Comparison of ENCODE assay signal across 18 cellular contexts in the genomic region with DNA sequence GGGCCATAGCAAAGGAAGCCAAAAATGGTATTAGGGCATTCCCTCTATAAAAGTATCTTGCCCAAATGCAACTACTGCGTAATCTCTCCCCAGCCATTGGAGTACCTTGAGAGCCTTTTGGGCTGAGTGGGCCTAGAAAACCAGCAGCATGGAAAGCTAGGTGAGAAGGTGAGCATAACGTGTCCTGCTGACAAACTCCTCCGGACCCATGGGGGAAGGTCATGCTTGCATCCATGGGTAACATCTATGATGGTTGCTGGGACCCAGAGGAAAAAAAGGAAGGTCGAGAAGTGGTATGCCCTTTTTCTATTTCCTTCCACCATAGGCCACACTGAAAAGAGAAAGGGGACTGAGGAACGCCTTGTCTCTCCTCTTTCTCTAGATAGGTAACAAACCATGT. TPM values are rescaled to one million over a fixed set of nuclear protein-coding genes. Genes with fewer than 3 reads are reported as not detected.
A peak's percentile ranks its signal among the peaks of the same experiment; 100 is the strongest.
DNase-seq lines count a peak whose midpoint lies in the region; ATAC-seq, FAIRE-seq and TF ChIP-seq lines count a peak whose summit lies in the region.
"Had no signal": no experiment of that assay in that cellular context is flagged by ENCODE, and none has a peak within 500 bp of the region (broad histone marks: within the 10 kb centered on the region; RNA-seq: fewer than 3 reads in every experiment).

No MANE protein-coding gene starts in this region.

- peak; percentile 7 for DNase-seq in COLO668 (lab: John Stamatoyannopoulos, UW; ENCODE audit: unreplicated experiment)
- DNase-seq in GM23338 (ENCODE audit: low spot score), result peak; percentile 62
- peak; percentile 12 for DNase-seq in adipocyte (ENCODE audit: low read depth)
- DNase-seq in foreskin fibroblast, result peak; percentile 1 to 12
- no peak for DNase-seq in left lung
- DNase-seq in pancreas, result no peak
- DNase-seq in GM03348 (ENCODE audit: low spot score), result no peak
- DNase-seq: activated naive CD8-positive, alpha-beta T cell treated with anti-CD3 and anti-CD28 coated beads for 36 hours; CD8-positive, alpha-beta memory T cell; dorsolateral prefrontal cortex; heart left ventricle; lower lobe of right lung; NCI-H2081 treated with DMSO at 0.1 percent for 48 hours; nucleus accumbens; stimulated activated CD4-positive, alpha-beta T cell treated with anti-CD3 and anti-CD28 coated beads, Interleukin-12 subunit alpha, Interleukin-12 subunit beta, amount 100 ng/mL, for 4 hours had no signal

- no peak overlapping the region for H3K4me2 ChIP-seq in GM23338

- H3K79me2 ChIP-seq in GM23338 (replicated peaks; ENCODE audit: insufficient read depth), result no peaks in the 10 kb centered on the region

- 46 to 48% methylated on average over 5 of the region's 5 CpGs for WGBS in pancreas, 2 donors

- intact Hi-C loops in left lung (cut with DNase I), result no loop called here
- intact Hi-C loops in pancreas (cut with DNase I), result no loop called here

- TF ChIP-seq CTCF in GM23338 (conservative IDR thresholded peaks at IDR 0.05; ENCODE audit: low read depth in 2 of 2), result no peak
- no peak for TF ChIP-seq CTCF in foreskin fibroblast (IDR thresholded peaks at IDR 0.05; ENCODE audit: low read depth, low read length)
- no peak for TF ChIP-seq CTCF in left lung (IDR thresholded peaks at IDR 0.05)
- TF ChIP-seq CTCF in pancreas (IDR thresholded peaks at IDR 0.05), result no peak

- H3K4me1 Mint-ChIP-seq in GM23338, result no peaks in the 10 kb centered on the region
- H3K4me1 Mint-ChIP-seq: activated naive CD8-positive, alpha-beta T cell treated with anti-CD3 and anti-CD28 coated beads for 36 hours; CD8-positive, alpha-beta memory T cell had no signal

- no peaks in the 10 kb centered on the region for H3K36me3 ChIP-seq in GM23338 (ENCODE audit: insufficient read depth)
- no peaks in the 10 kb centered on the region for H3K36me3 ChIP-seq in adipocyte (ENCODE audit: control insufficient read depth, insufficient read depth, low read length, severe bottlenecking)
- no peaks in the 10 kb centered on the region for H3K36me3 ChIP-seq in left lung
- no peaks in the 10 kb centered on the region for H3K36me3 ChIP-seq in pancreas
- H3K36me3 ChIP-seq: heart left ventricle, lower lobe of right lung had no signal

- no peak for FAIRE-seq in pancreas (lab: Jason Lieb, UNC)

- H3K27me3 Mint-ChIP-seq in GM23338 (ENCODE audit: insufficient read depth, low read depth, poor library complexity), result peaks cover 5% of the 10 kb centered on the region
- H3K27me3 Mint-ChIP-seq: activated naive CD8-positive, alpha-beta T cell treated with anti-CD3 and anti-CD28 coated beads for 36 hours; CD8-positive, alpha-beta memory T cell; type B pancreatic cell had no signal

- H3K4me3 ChIP-seq in GM23338, result no peak overlapping the region
- peak overlapping the region; percentile 1 for H3K4me3 ChIP-seq in adipocyte (ENCODE audit: low read length)
- no peak overlapping the region for H3K4me3 ChIP-seq in foreskin fibroblast (ENCODE audit: low read depth in 1 of 2, low read length in 2 of 2)
- H3K4me3 ChIP-seq in left lung, result no peak overlapping the region
- no peak overlapping the region for H3K4me3 ChIP-seq in pancreas
- H3K4me3 ChIP-seq: dorsolateral prefrontal cortex, heart left ventricle, lower lobe of right lung had no signal

- H3K9ac ChIP-seq in adipocyte (ENCODE audit: low read length), result no peak overlapping the region

- ATAC-seq in GM23338 (no peak), left lung (no peak), GM18907 (IDR thresholded peaks at IDR 0.05; ENCODE audit: unreplicated experiment) (no peak), pancreas (no peak)
- ATAC-seq: heart left ventricle, lower lobe of right lung had no signal

- H3K9me3 Mint-ChIP-seq in GM23338, result peaks cover 85% of the 10 kb centered on the region

- H3K27ac ChIP-seq in GM23338 (ENCODE audit: low read depth) (no peak overlapping the region), left lung (no peak overlapping the region), pancreas (no peak overlapping the region)
- H3K27ac ChIP-seq: dorsolateral prefrontal cortex, heart left ventricle, lower lobe of right lung had no signal

- H3K4me3 Mint-ChIP-seq in GM23338, result no peak overlapping the region
- H3K4me3 Mint-ChIP-seq: activated naive CD8-positive, alpha-beta T cell treated with anti-CD3 and anti-CD28 coated beads for 36 hours; CD8-positive, alpha-beta memory T cell; T-helper 2 cell treated with Interferon-gamma antibody and Interleukin-4, amounts not matched to agents 5 μg/mL and 100 μg/mL, for 36 hours; type B pancreatic cell had no signal

- H3K36me3 Mint-ChIP-seq in GM23338 (ENCODE audit: low read depth), result peaks cover 23% of the 10 kb centered on the region
- H3K36me3 Mint-ChIP-seq: activated naive CD8-positive, alpha-beta T cell treated with anti-CD3 and anti-CD28 coated beads for 36 hours; type B pancreatic cell had no signal

- H3K9me3 ChIP-seq in adipocyte (ENCODE audit: control insufficient read depth, low read length) (peaks cover 54% of the 10 kb centered on the region), left lung (peaks cover 0 to 94% of the 10 kb centered on the region in 2 donors), pancreas (peaks cover 0 to 5% (median 0%) of the 10 kb centered on the region in 4 donors)

- H3K27me3 ChIP-seq in GM23338 (ENCODE audit: insufficient read depth) (no peaks in the 10 kb centered on the region), adipocyte (replicated peaks; ENCODE audit: control insufficient read depth, insufficient read depth, low read length) (no peaks in the 10 kb centered on the region), left lung (no peaks in the 10 kb centered on the region), pancreas (no peaks in the 10 kb centered on the region)
- H3K27me3 ChIP-seq: dorsolateral prefrontal cortex, heart left ventricle had no signal

- H3K27ac Mint-ChIP-seq in GM23338, result no peak overlapping the region
- H3K27ac Mint-ChIP-seq: activated naive CD8-positive, alpha-beta T cell treated with anti-CD3 and anti-CD28 coated beads for 36 hours; CD8-positive, alpha-beta memory T cell; T-helper 2 cell treated with Interferon-gamma antibody and Interleukin-4, amounts not matched to agents 5 μg/mL and 100 μg/mL, for 36 hours; type B pancreatic cell had no signal

- no peak overlapping the region for H2AFZ ChIP-seq in GM23338

- H3F3A ChIP-seq in GM23338 (replicated peaks; ENCODE audit: low read depth), result no peaks in the 10 kb centered on the region

- no peaks in the 10 kb centered on the region for H3K9me2 ChIP-seq in GM23338 (ENCODE audit: insufficient read depth)

- no peaks in the 10 kb centered on the region for H4K20me1 ChIP-seq in GM23338 (replicated peaks; ENCODE audit: insufficient read depth)

- H3K4me1 ChIP-seq in GM23338 (ENCODE audit: insufficient read depth) (no peaks in the 10 kb centered on the region), adipocyte (ENCODE audit: control insufficient read depth, insufficient read depth, low read length) (no peaks in the 10 kb centered on the region), left lung (no peaks in the 10 kb centered on the region), pancreas (no peaks in the 10 kb centered on the region)
- H3K4me1 ChIP-seq: heart left ventricle, lower lobe of right lung had no signal

TF ChIP-seq in GM23338, 12 proteins besides CTCF, POLR2A, EP300 and RAD21 (continues in another document):
- TF ChIP-seq ZNF331 (CRISPR knock-in tag; IDR thresholded peaks at IDR 0.05; ENCODE audit: low read depth) (no peak), NANOG (IDR thresholded peaks at IDR 0.05; ENCODE audit: borderline replicate concordance) (no peak), STAT1 (IDR thresholded peaks at IDR 0.05; ENCODE audit: unreplicated experiment) (no peak), POLR2AphosphoS5 (IDR thresholded peaks at IDR 0.05; ENCODE audit: low read depth) (no peak)
- TF ChIP-seq, protein P1, sequence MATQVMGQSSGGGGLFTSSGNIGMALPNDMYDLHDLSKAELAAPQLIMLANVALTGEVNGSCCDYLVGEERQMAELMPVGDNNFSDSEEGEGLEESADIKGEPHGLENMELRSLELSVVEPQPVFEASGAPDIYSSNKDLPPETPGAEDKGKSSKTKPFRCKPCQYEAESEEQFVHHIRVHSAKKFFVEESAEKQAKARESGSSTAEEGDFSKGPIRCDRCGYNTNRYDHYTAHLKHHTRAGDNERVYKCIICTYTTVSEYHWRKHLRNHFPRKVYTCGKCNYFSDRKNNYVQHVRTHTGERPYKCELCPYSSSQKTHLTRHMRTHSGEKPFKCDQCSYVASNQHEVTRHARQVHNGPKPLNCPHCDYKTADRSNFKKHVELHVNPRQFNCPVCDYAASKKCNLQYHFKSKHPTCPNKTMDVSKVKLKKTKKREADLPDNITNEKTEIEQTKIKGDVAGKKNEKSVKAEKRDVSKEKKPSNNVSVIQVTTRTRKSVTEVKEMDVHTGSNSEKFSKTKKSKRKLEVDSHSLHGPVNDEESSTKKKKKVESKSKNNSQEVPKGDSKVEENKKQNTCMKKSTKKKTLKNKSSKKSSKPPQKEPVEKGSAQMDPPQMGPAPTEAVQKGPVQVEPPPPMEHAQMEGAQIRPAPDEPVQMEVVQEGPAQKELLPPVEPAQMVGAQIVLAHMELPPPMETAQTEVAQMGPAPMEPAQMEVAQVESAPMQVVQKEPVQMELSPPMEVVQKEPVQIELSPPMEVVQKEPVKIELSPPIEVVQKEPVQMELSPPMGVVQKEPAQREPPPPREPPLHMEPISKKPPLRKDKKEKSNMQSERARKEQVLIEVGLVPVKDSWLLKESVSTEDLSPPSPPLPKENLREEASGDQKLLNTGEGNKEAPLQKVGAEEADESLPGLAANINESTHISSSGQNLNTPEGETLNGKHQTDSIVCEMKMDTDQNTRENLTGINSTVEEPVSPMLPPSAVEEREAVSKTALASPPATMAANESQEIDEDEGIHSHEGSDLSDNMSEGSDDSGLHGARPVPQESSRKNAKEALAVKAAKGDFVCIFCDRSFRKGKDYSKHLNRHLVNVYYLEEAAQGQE (IDR thresholded peaks at IDR 0.05; ENCODE audit: unreplicated experiment), result no peak

RNA-seq across cellular contexts. Expression of gene ZNF728, which starts 57.4 kb away (rescaled TPM):
- 0.10 TPM in 1 of 2 replicates, not detected in the other for total RNA-seq in GM23338 (2014; rRNA removed; shearing (Covaris generic))
- polyA plus RNA-seq in GM23338 (2016; fragmentation: Nextera tagmentation; extraction: Ambion mirVana), result not detected in 2 replicates
- under 1 TPM; 0.44 to 0.71 TPM for total RNA-seq in left lung
- under 1 TPM; 0.18 to 0.44 (median 0.23) TPM for total RNA-seq in pancreas
- polyA plus RNA-seq in pancreas, result not detected
- total RNA-seq: activated naive CD8-positive, alpha-beta T cell treated with anti-CD3 and anti-CD28 coated beads for 36 hours; CD8-positive, alpha-beta memory T cell had no signal
- polyA plus RNA-seq: CD8-positive, alpha-beta memory T cell had no signal

Comparison
In these comparisons a context has a peak if more than half of its experiments do, and no peak if none do; other contexts are left out.
1. DNase-seq: peak in COLO668 (single experiment), GM23338 (single experiment), adipocyte (single experiment) and foreskin fibroblast (2 of 2); none in left lung (0 of 2), pancreas (0 of 6) and GM03348 (single experiment).